Comparison of ENCODE assay signal across 2 cellular contexts in the genomic region with DNA sequence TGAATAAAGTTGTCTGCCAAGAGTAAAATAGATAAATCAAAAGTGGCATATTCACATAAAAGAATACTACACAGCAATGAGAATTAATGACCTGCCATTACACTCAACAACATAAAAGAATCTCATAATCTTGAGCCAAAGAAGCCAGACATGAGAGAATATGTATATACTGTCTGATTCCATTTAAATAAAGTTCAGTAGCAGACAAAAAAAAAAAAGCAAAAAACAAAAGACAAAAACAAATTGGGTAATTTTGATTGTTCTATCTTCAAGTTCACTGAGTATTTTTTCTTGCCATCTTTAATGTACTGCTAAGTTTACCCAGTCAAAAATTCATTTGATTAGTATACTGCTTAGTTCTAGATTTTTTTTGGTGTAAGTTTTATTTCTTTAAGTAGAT.
TF ChIP-seq lines count a peak whose summit lies in the region.

No MANE protein-coding gene starts in this region.

TF ChIP-seq in GM12878, 131 proteins besides CTCF, POLR2A, EP300 and RAD21:
- TF ChIP-seq CHD1 (IDR thresholded peaks at IDR 0.05; ENCODE audit: low read depth, low read length): no peak
- TF ChIP-seq, protein P1, sequence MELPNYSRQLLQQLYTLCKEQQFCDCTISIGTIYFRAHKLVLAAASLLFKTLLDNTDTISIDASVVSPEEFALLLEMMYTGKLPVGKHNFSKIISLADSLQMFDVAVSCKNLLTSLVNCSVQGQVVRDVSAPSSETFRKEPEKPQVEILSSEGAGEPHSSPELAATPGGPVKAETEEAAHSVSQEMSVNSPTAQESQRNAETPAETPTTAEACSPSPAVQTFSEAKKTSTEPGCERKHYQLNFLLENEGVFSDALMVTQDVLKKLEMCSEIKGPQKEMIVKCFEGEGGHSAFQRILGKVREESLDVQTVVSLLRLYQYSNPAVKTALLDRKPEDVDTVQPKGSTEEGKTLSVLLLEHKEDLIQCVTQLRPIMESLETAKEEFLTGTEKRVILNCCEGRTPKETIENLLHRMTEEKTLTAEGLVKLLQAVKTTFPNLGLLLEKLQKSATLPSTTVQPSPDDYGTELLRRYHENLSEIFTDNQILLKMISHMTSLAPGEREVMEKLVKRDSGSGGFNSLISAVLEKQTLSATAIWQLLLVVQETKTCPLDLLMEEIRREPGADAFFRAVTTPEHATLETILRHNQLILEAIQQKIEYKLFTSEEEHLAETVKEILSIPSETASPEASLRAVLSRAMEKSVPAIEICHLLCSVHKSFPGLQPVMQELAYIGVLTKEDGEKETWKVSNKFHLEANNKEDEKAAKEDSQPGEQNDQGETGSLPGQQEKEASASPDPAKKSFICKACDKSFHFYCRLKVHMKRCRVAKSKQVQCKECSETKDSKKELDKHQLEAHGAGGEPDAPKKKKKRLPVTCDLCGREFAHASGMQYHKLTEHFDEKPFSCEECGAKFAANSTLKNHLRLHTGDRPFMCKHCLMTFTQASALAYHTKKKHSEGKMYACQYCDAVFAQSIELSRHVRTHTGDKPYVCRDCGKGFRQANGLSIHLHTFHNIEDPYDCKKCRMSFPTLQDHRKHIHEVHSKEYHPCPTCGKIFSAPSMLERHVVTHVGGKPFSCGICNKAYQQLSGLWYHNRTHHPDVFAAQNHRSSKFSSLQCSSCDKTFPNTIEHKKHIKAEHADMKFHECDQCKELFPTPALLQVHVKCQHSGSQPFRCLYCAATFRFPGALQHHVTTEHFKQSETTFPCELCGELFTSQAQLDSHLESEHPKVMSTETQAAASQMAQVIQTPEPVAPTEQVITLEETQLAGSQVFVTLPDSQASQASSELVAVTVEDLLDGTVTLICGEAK (IDR thresholded peaks at IDR 0.05; ENCODE audit: borderline replicate concordance): 0 out of 2 replicates have a peak, but pooled peaks have one; percentile 13

TF ChIP-seq in K562, 482 proteins besides CTCF, POLR2A, EP300 and RAD21:
- TF ChIP-seq, protein P1 (IDR thresholded peaks at IDR 0.05): peak; percentile 85
- TF ChIP-seq, protein P1 (CRISPR knock-in tag; IDR thresholded peaks at IDR 0.05): 0 out of 2 replicates have a peak, but pooled peaks have one; percentile 18
- TF ChIP-seq, protein P2, sequence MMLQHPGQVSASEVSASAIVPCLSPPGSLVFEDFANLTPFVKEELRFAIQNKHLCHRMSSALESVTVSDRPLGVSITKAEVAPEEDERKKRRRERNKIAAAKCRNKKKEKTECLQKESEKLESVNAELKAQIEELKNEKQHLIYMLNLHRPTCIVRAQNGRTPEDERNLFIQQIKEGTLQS (IDR thresholded peaks at IDR 0.05): no peak
- TF ChIP-seq, protein P2 (CRISPR knock-in tag; conservative IDR thresholded peaks at IDR 0.05): no peak
- peak; percentile 58 for TF ChIP-seq ZNF384 (IDR thresholded peaks at IDR 0.05; ENCODE audit: low read depth, low read length)
TF ChIP-seq in K562: peak in this region for 2.
